1 cellular context compared by ENCODE assay signal in the genomic region with DNA sequence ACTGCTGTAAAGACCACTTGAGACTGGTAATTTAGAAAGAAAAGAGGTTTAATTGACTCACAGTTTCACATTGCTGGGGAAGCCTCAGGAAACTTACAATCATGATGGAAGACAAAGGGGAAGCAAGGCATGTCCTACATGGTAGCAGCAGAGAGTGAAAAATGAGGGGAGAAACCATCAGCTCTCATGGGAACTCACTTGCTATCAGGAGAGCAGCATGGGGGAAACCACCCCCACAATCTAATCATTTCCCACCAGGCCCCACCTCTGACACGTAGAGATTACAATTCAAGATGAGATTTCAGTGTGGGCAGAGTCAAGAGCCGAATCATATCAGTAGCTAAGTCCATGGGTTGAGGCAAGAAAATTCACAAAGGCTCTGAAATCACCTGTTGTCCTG.
TF ChIP-seq lines count a peak whose summit lies in the region.

No MANE protein-coding gene starts in this region.

TF ChIP-seq in GM12878, 131 proteins besides CTCF, POLR2A, EP300 and RAD21:
- TF ChIP-seq WRNIP1 (IDR thresholded peaks at IDR 0.05; ENCODE audit: borderline replicate concordance, low read depth, low read length) = no peak
- TF ChIP-seq, protein P1, sequence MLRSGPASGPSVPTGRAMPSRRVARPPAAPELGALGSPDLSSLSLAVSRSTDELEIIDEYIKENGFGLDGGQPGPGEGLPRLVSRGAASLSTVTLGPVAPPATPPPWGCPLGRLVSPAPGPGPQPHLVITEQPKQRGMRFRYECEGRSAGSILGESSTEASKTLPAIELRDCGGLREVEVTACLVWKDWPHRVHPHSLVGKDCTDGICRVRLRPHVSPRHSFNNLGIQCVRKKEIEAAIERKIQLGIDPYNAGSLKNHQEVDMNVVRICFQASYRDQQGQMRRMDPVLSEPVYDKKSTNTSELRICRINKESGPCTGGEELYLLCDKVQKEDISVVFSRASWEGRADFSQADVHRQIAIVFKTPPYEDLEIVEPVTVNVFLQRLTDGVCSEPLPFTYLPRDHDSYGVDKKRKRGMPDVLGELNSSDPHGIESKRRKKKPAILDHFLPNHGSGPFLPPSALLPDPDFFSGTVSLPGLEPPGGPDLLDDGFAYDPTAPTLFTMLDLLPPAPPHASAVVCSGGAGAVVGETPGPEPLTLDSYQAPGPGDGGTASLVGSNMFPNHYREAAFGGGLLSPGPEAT (IDR thresholded peaks at IDR 0.05; ENCODE audit: low read depth) = no peak
- peak; percentile 75 for TF ChIP-seq MEF2B (IDR thresholded peaks at IDR 0.05; ENCODE audit: partially characterized antibody, poor library complexity, severe bottlenecking)
- no peak for TF ChIP-seq TBL1XR1 (IDR thresholded peaks at IDR 0.05; ENCODE audit: low read depth, low read length)
- no peak for TF ChIP-seq MYC (IDR thresholded peaks at IDR 0.05; ENCODE audit: insufficient read depth, insufficient read length, insufficient replicate concordance, low read length, severe bottlenecking)
- no peak for TF ChIP-seq NR2F1 (conservative IDR thresholded peaks at IDR 0.05)
